Comparison of ENCODE assay signal across 8 cellular contexts in the genomic region with DNA sequence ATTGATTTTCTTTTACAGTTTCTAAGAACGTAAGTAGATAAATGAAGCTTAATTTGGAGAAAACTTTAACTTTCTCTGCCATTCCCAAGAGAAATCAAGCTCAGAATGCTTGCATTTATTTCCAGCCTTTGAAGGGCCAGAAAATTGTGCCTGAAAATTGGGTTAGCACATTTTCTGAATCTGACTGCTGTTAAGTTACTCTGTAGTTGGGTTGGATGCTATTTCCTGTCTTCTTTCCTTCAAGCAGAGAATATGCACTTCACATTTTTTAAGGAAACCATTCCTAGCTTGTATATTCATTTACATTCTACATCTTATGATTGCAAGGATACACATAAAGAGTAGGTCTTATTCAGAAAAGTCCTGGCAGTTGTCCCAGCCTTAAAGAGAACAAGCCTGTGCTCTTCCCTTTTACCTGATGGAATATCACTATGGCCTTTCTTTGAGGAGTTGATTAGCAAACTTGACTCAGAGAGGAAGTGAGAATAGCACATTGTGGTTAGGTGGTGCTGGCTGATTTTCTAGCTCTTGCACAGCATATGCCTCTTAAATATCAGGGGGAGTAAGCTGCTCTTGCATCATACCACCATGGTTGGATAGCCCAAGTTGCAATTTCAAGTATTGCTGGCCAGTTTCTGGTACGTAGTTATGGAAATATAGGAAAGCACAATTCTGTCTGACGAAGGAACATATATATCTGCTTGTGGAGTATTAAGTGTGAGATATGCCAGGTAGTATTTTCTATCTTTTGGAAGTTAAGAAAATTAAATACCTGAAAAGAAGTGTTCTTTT.
DNase-seq lines count a peak whose midpoint lies in the region; ATAC-seq and TF ChIP-seq lines count a peak whose summit lies in the region.

No MANE protein-coding gene starts in this region.

- no peak overlapping the region for H3K4me3 ChIP-seq in OCI-LY1 (ENCODE audit: low read depth, low read length, poor library complexity, severe bottlenecking)

- TF ChIP-seq CTCF in OCI-LY1 (IDR thresholded peaks at IDR 0.05; ENCODE audit: low read length) = no peak

- H3F3A ChIP-seq in OCI-LY1 (ENCODE audit: insufficient read depth, low read length) = no peaks in the 10 kb centered on the region

- no peaks in the 10 kb centered on the region for H3K27me3 ChIP-seq in OCI-LY1 (ENCODE audit: insufficient read depth, low read length)

- H3K4me1 ChIP-seq in OCI-LY1 (ENCODE audit: insufficient read depth, low read length, severe bottlenecking) = peaks cover 34% of the 10 kb centered on the region

- H3K4me2 ChIP-seq in OCI-LY1 (ENCODE audit: low read length) = no peak overlapping the region; the same call in 1 of the 2 replicates

- H3K27ac ChIP-seq in OCI-LY1 (ENCODE audit: low read depth, low read length, poor library complexity, severe bottlenecking) = peak overlapping the region; percentile 73

- no peaks in the 10 kb centered on the region for H4K20me1 ChIP-seq in OCI-LY1 (ENCODE audit: insufficient read depth, low read length)

- H3K9me2 ChIP-seq in OCI-LY1 (ENCODE audit: low read depth, low read length) = no peaks in the 10 kb centered on the region

- H3K9ac ChIP-seq in OCI-LY1 (ENCODE audit: low read length) = no peak overlapping the region

- no peak overlapping the region for H2AFZ ChIP-seq in OCI-LY1 (ENCODE audit: low read length)

- 0 out of 2 replicates have a peak, but pooled peaks cover 3% of the 10 kb centered on the region for H3K9me3 ChIP-seq in OCI-LY1 (ENCODE audit: low read length)

- ATAC-seq in GM18519 (IDR thresholded peaks at IDR 0.05; ENCODE audit: low FRiP score, unreplicated experiment) (peak; percentile 97), HG02938 (IDR thresholded peaks at IDR 0.05; ENCODE audit: unreplicated experiment) (peak; percentile 100), esophagus mucosa (peak; percentile 32)

- DNase-seq in AG08396 (ENCODE audit: low spot score) (peak; percentile 9), iPS-NIHi11 (ENCODE audit: low spot score) (no peak), NCI-H2081 treated with DMSO at 0.1 percent for 48 hours (lab: John Stamatoyannopoulos, UW) (no peak), NCI-H1930 (lab: John Stamatoyannopoulos, UW) (no peak)

- no peaks in the 10 kb centered on the region; the same call in 1 of the 2 replicates for H3K36me3 ChIP-seq in OCI-LY1 (ENCODE audit: insufficient read depth, low read length)

- no peaks in the 10 kb centered on the region for H3K79me2 ChIP-seq in OCI-LY1 (ENCODE audit: insufficient read depth, low read length)

Comparison
In these comparisons a context has a peak if more than half of its experiments do, and no peak if none do; other contexts are left out.
1. ATAC-seq: peak in every context shown above with its lines; median percentile 100 in HG02938; 97 in GM18519; 32 in esophagus mucosa.